8 cellular contexts compared by ENCODE assay signal in the genomic region with DNA sequence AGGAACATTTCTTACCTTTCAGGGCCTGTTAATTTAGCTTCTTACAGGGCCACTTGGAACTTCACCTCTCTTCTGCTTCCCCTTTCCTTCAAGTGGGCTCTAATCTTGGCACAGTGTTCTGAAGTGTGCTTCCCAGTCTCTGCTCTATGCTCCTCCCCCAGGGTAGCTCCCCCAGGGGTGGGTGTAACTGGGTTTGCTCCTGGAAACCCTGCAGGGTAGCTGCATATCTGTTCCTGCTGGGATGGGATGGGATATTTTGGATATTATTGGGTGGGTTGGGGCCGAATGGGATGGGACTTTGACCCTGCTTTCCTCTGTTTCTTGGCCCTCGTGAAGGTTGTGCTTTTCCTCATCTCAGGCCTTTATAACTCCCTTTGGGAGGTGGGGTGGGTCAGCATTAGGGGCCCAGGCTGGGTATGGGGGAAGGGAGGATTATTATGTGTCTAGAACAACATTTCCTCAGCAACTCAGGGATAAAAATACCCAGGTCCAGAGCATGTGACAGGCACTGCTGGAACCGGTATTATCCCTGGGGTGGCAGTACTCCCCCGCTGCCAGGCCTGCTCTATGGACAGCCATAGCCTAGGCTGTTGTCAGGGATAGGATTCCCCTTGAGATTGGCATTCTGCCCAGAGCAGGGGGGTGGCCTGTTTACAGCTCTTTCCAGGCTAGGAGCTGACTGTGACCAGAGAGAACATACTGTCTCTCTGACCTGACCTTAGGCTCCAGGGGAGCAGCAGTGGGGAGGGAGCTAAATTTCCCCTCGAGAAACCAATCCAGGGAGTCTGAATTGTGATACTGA.
DNase-seq lines count a peak whose midpoint lies in the region; ATAC-seq and TF ChIP-seq lines count a peak whose summit lies in the region.

No MANE protein-coding gene starts in this region.

- H3K9ac ChIP-seq in iPS-20b (ENCODE audit: low read depth, low read length) = peak overlapping the region; percentile 62; the same call in 1 of the 2 replicates

- H3K4me1 ChIP-seq in iPS-20b (ENCODE audit: insufficient read depth, low read length) = peaks cover 59% of the 10 kb centered on the region

- peaks cover 50% of the 10 kb centered on the region for H3K36me3 ChIP-seq in iPS-20b (ENCODE audit: insufficient read depth, low read depth, low read length)

- H3K27ac ChIP-seq in iPS-20b (ENCODE audit: low read length) = peak overlapping the region; percentile 38

- TF ChIP-seq CTCF in astrocyte of the spinal cord (IDR thresholded peaks at IDR 0.05; ENCODE audit: low read depth, low read length) = no peak

- H3K27me3 ChIP-seq in iPS-20b (ENCODE audit: insufficient read depth, low read length) = no peaks in the 10 kb centered on the region

- H3K4me3 ChIP-seq in astrocyte of the spinal cord (ENCODE audit: low read depth, low read length) (peak overlapping the region; percentile 31), iPS-20b (ENCODE audit: low read length) (peak overlapping the region; percentile 55; the same call in 1 of the 2 replicates)

- no peaks in the 10 kb centered on the region for H3K9me3 ChIP-seq in iPS-20b (ENCODE audit: insufficient read depth, low read depth, low read length)

- ATAC-seq in GM21825 (IDR thresholded peaks at IDR 0.05; ENCODE audit: unreplicated experiment) = no peak

- DNase-seq in EL (peak; percentile 42), NCI-H2227 treated with DMSO at 0.1 percent for 48 hours (lab: John Stamatoyannopoulos, UW) (peak; percentile 53), astrocyte of the spinal cord (ENCODE audit: low read depth, low spot score) (peak; percentile 45), smooth muscle cell of the brain vasculature (ENCODE audit: low read depth, low spot score) (peak; percentile 86), islet precursor cell (no peak)
- no peak for DNase-seq in stimulated activated naive CD4-positive, alpha-beta T cell (lab: John Stamatoyannopoulos, UW)

- in situ Hi-C loops in astrocyte of the spinal cord (cut with HindIII; ENCODE audit: low sequenced_read_pairs) = no loop called here

Comparison
In these comparisons a context has a peak if more than half of its experiments do, and no peak if none do; other contexts are left out.
1. DNase-seq: peak in EL (single experiment), NCI-H2227 treated with DMSO at 0.1 percent for 48 hours (single experiment), astrocyte of the spinal cord (single experiment) and smooth muscle cell of the brain vasculature (single experiment); none in stimulated activated naive CD4-positive, alpha-beta T cell (0 of 6) and islet precursor cell (single experiment).